Comparison of ENCODE assay signal across 8 cellular contexts in the genomic region with DNA sequence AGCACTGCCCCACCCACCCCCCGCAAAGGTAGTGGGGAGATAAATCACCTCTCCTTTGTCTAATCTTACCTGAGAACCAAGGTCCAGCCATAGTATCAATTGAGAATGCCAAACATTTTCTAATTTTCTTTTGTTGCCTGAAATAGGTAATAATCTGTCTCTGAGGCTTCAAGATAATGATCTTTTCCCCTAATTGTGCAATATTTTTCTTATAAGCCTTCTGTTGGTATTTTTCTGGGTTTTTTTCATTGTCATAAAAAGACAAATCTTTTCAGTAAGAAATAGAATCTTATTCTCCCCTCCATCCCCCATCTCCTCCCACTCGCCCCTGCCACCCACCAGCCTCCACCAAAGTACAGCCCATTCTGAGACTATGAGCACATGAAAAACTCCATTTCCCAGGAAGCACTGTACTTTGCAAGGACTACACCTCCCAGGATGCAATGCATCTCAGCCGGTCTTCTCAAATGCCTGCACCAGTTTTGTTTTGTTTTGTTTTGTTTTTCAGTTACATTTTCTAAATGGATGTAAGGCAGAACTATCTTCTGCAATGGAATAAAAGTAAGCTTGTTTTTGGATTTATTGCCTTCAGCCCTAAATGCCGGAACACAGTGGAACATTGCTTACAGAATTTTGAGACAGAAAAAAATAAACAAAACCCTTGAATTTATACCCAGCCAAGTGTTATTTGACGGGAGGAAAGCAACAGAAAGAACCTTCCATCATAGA.
DNase-seq lines count a peak whose midpoint lies in the region; ATAC-seq, FAIRE-seq and TF ChIP-seq lines count a peak whose summit lies in the region.

No MANE protein-coding gene starts in this region.

- no peak overlapping the region for H3K23ac ChIP-seq in H1 (ENCODE audit: insufficient read length)

- no peak overlapping the region for H4K91ac ChIP-seq in H1 (replicated peaks; ENCODE audit: insufficient read length, low read length)

- no peaks in the 10 kb centered on the region for H3K27me3 ChIP-seq in H1 (replicated peaks in 1 of 4; ENCODE audit: control insufficient read depth in 3 of 4, extremely low read depth in 1 of 4, insufficient read depth in 3 of 4, low read length in 3 of 4)

- H3K23me2 ChIP-seq in H1 (ENCODE audit: low read depth, low read length), result no peaks in the 10 kb centered on the region

- no peak overlapping the region for H3K4ac ChIP-seq in H1 (replicated peaks; ENCODE audit: insufficient read length, low read depth, low read length)

- no peak overlapping the region for H2BK5ac ChIP-seq in H1 (ENCODE audit: low read depth, low read length)

- no peaks in the 10 kb centered on the region; a peak in 1 of 7 replicates for H3K4me1 ChIP-seq in H1 (replicated peaks in 1 of 4; ENCODE audit: control insufficient read depth in 3 of 4, insufficient read depth in 4 of 4, low read length in 3 of 4)

- H3K36me3 ChIP-seq in H1 (ENCODE audit: control insufficient read depth in 2 of 4, insufficient read depth in 4 of 4, low read length in 3 of 4), result no peaks in the 10 kb centered on the region

- no peak overlapping the region for H4K5ac ChIP-seq in H1 (ENCODE audit: insufficient read length, low read depth, low read length)

- peak; percentile 60 for DNase-seq in RPMI7951 (ENCODE audit: low read depth)
- no peak for DNase-seq in H1 (ENCODE audit: low read depth in 1 of 2, low spot score in 2 of 2)
- peak; percentile 64 for DNase-seq in myocyte (ENCODE audit: low read depth)
- DNase-seq in DMS79 treated with DMSO at 0.1 percent for 48 hours (lab: John Stamatoyannopoulos, UW), result no peak
- no peak for DNase-seq in ureter (ENCODE audit: low spot score)

- WGBS in H1 (ENCODE audit: extremely low coverage in 1 of 2, insufficient coverage in 1 of 2, insufficient read length in 1 of 2, insufficient replicate concordance in 2 of 2, low coverage in 1 of 2, low lambda C conversion rate in 2 of 2, missing lambda C conversion rate in 1 of 2), 2 experiments, result 67% methylated on average over 5 of the region's 5 CpGs; no CpG with 5 or more reads in 1 of the 2 experiments

- POLR2A ChIA-PET in H1 (lab: Charles Lee; ENCODE audit: partially characterized antibody), result no interaction called here

- H3K18ac ChIP-seq in H1 (ENCODE audit: extremely low read depth, low read length), result no peak overlapping the region; the same call in 1 of the 2 replicates

- H2BK15ac ChIP-seq in H1 (ENCODE audit: low read length), result no peak overlapping the region

- no peaks in the 10 kb centered on the region for H3K79me2 ChIP-seq in H1 (ENCODE audit: control insufficient read depth in 1 of 2, insufficient read depth in 2 of 2, low read length in 2 of 2)

- H3K56ac ChIP-seq in H1 (replicated peaks; ENCODE audit: insufficient read length, low read depth, low read length), result no peak overlapping the region

- peak overlapping the region; percentile 98 for H2AFZ ChIP-seq in H1 (ENCODE audit: low read length)

- no peak overlapping the region for H2BK20ac ChIP-seq in H1 (ENCODE audit: low read length)

- no peak overlapping the region for H2AK5ac ChIP-seq in H1 (ENCODE audit: low read depth, low read length)

- no peak overlapping the region for H3K14ac ChIP-seq in H1 (ENCODE audit: insufficient read length)

- TF ChIP-seq RAD21 in H1 (IDR thresholded peaks at IDR 0.05 in 1 of 2, conservative IDR thresholded peaks at IDR 0.05 in 1 of 2; ENCODE audit: low read depth in 2 of 2, low read length in 2 of 2), result no peak

- TF ChIP-seq EP300 in H1 (IDR thresholded peaks at IDR 0.05; ENCODE audit: borderline replicate concordance in 1 of 2, low read depth in 2 of 2, low read length in 2 of 2), result no peak

- H3K4me2 ChIP-seq in H1 (ENCODE audit: insufficient read depth in 1 of 2, low read depth in 2 of 2, low read length in 2 of 2), result peak overlapping the region in 1 of 2 experiments; percentile 39; a peak in 2 of 4 replicates

- H2BK12ac ChIP-seq in H1 (ENCODE audit: low read depth, low read length), result no peak overlapping the region

- CTCF ChIA-PET in H1 (lab: Charles Lee; ENCODE audit: partially characterized antibody), result interaction anchor here (0.7 kb wide), 1 partner anchor 1100 kb away, joined by 3 read pairs; no protein-coding TSS in a partner anchor

- H3K9me3 ChIP-seq in H1 (ENCODE audit: insufficient read depth in 2 of 2, low read depth in 1 of 2, low read length in 1 of 2), result no peaks in the 10 kb centered on the region

- H3K4me3 ChIP-seq in H1 (ENCODE audit: extremely low read depth in 1 of 4, insufficient read depth in 2 of 4, low read depth in 3 of 4, low read length in 4 of 4), result peak overlapping the region in 1 of 4 experiments; percentile 36; a peak in 1 of 8 replicates

- no peak overlapping the region for H3K27ac ChIP-seq in H1 (ENCODE audit: low read depth, low read length)

- no peaks in the 10 kb centered on the region for H3K79me1 ChIP-seq in H1 (ENCODE audit: low read depth, low read length)

- H2BK120ac ChIP-seq in H1 (replicated peaks; ENCODE audit: low read depth, low read length), result no peak overlapping the region

- TF ChIP-seq CTCF in H1 (IDR thresholded peaks at IDR 0.05; ENCODE audit: control extremely low read depth in 1 of 3, insufficient read depth in 1 of 3, low read depth in 1 of 3, low read length in 3 of 3), result no peak

- TF ChIP-seq POLR2A in H1 (IDR thresholded peaks at IDR 0.05; ENCODE audit: control extremely low read depth in 1 of 2, low read depth in 2 of 2, low read length in 2 of 2), result no peak

- no peaks in the 10 kb centered on the region for H4K20me1 ChIP-seq in H1 (replicated peaks in 1 of 2; ENCODE audit: control insufficient read depth in 1 of 2, insufficient read depth in 2 of 2, low read length in 2 of 2)

- H4K8ac ChIP-seq in H1 (ENCODE audit: extremely low read depth, insufficient read depth, low read length), result no peak overlapping the region

- FAIRE-seq in G401.6 (lab: Jason Lieb, UNC) (peak; percentile 8), H1 (lab: Jason Lieb, UNC) (peak; percentile 93)

- no peak overlapping the region for H3K9ac ChIP-seq in H1 (replicated peaks in 1 of 4; ENCODE audit: extremely low read depth in 1 of 4, low read depth in 3 of 4, low read length in 3 of 4)

- ATAC-seq in GM19468 (IDR thresholded peaks at IDR 0.05; ENCODE audit: extremely low read depth, unreplicated experiment) (peak; percentile 82), HG03439 (IDR thresholded peaks at IDR 0.05; ENCODE audit: unreplicated experiment) (peak; percentile 97)

TF ChIP-seq in H1, 55 proteins besides CTCF, POLR2A, EP300 and RAD21:
- peak; percentile 95 for TF ChIP-seq SIX5 (IDR thresholded peaks at IDR 0.05; ENCODE audit: low read depth, low read length)
- no peak for TF ChIP-seq SIRT6 (IDR thresholded peaks at IDR 0.05; ENCODE audit: low read length)
- no peak for TF ChIP-seq TAF7 (optimal IDR thresholded peaks at IDR 0.05; ENCODE audit: borderline replicate concordance, low read depth, low read length)
- no peak for TF ChIP-seq CBX8 (IDR thresholded peaks at IDR 0.05; ENCODE audit: borderline replicate concordance, low read depth, low read length)
- TF ChIP-seq RFX5 (IDR thresholded peaks at IDR 0.05; ENCODE audit: borderline replicate concordance, low read depth, low read length), result no peak

Comparison
In these comparisons a context has a peak if more than half of its experiments do, and no peak if none do; other contexts are left out.
1. DNase-seq: peak in RPMI7951 (single experiment) and myocyte (single experiment); none in H1 (0 of 2), DMS79 treated with DMSO at 0.1 percent for 48 hours (single experiment) and ureter (single experiment).